Comparison of ENCODE assay signal across 1 cellular context in genomic region chr7:14600766-14601367, GRCh38.
TF ChIP-seq lines count a peak whose summit lies in the region.

No MANE protein-coding gene starts in this region.

TF ChIP-seq in WTC11, 78 proteins besides CTCF, POLR2A, EP300 and RAD21 (continued from another document):
- no peak for TF ChIP-seq HMGXB4 (CRISPR knock-in tag; IDR thresholded peaks at IDR 0.05)
- TF ChIP-seq ZSCAN18 (CRISPR knock-in tag; IDR thresholded peaks at IDR 0.05): no peak
- no peak for TF ChIP-seq JUN (CRISPR knock-in tag; IDR thresholded peaks at IDR 0.05)
- no peak for TF ChIP-seq ZNF512 (CRISPR knock-in tag; IDR thresholded peaks at IDR 0.05; ENCODE audit: borderline replicate concordance)
- no peak for TF ChIP-seq ARID4B (CRISPR knock-in tag; IDR thresholded peaks at IDR 0.05; ENCODE audit: borderline replicate concordance)
- TF ChIP-seq MLX (CRISPR knock-in tag; IDR thresholded peaks at IDR 0.05): no peak
- no peak for TF ChIP-seq E2F5 (CRISPR knock-in tag; IDR thresholded peaks at IDR 0.05)
